In genomic region chr10:88120599-88121333, GRCh38 we compare ENCODE assay signal across 17 cellular contexts.
A peak's percentile ranks its signal among the peaks of the same experiment; 100 is the strongest.
DNase-seq lines count a peak whose midpoint lies in the region; ATAC-seq and FAIRE-seq lines count a peak whose summit lies in the region.
"Had no signal": no experiment of that assay in that cellular context is flagged by ENCODE, and none has a peak within 500 bp of the region (broad histone marks: within the 10 kb centered on the region; RNA-seq: fewer than 3 reads in every experiment).

No MANE protein-coding gene starts in this region.

- peak; percentile 78 for FAIRE-seq in GM19239 (lab: Jason Lieb, UNC)
- FAIRE-seq: endometrium had no signal

- DNase-seq in GM19239 (ENCODE audit: insufficient read length, low spot score) (no peak), NOMO-1 (lab: John Stamatoyannopoulos, UW; ENCODE audit: unreplicated experiment in 2 of 2) (peak; percentile 41 to 79), NCI-H82 (lab: John Stamatoyannopoulos, UW) (no peak)
- no peak for DNase-seq in stimulated activated naive B cell treated with anti-CD40 and anti-IgM and Interleukin-4, amounts not matched to agents 10 μg/mL and 1 μg/mL and 100 μg/mL, for 72 hours
- DNase-seq: activated effector memory CD4-positive, alpha-beta T cell treated with Interleukin-2 at 50 U/mL for 16 hours; amniotic stem cell; CD8-positive, alpha-beta memory T cell; foreskin fibroblast; H7; left colon; NCI-H1436; NCI-H226; stimulated activated CD4-positive, alpha-beta T cell treated with anti-CD3 and anti-CD28 coated beads, Interleukin-15, amount 100 ng/mL, for 24 hours had no signal

- peak overlapping the region; percentile 26 for H3K27ac Mint-ChIP-seq in dendritic cell treated with granulocyte-macrophage colony-stimulating factor and Interleukin-4, amounts not matched to agents 40 ng/mL and 50 ng/mL, for 4 days
- H3K27ac Mint-ChIP-seq in stimulated activated naive B cell treated with anti-CD40 and anti-IgM and Interleukin-4, amounts not matched to agents 10 μg/mL and 1 μg/mL and 100 μg/mL, for 72 hours: peak overlapping the region; percentile 80

- H3K27me3 Mint-ChIP-seq in dendritic cell treated with granulocyte-macrophage colony-stimulating factor and Interleukin-4, amounts not matched to agents 40 ng/mL and 50 ng/mL, for 4 days: peaks cover 1% of the 10 kb centered on the region
- no peaks in the 10 kb centered on the region for H3K27me3 Mint-ChIP-seq in stimulated activated naive B cell treated with anti-CD40 and anti-IgM and Interleukin-4, amounts not matched to agents 10 μg/mL and 1 μg/mL and 100 μg/mL, for 72 hours
- H3K27me3 Mint-ChIP-seq: CD8-positive, alpha-beta memory T cell had no signal

- no peak for ATAC-seq in stimulated activated naive B cell treated with anti-CD40 and anti-IgM and Interleukin-4, amounts not matched to agents 10 μg/mL and 1 μg/mL and 100 μg/mL, for 72 hours (replicated peaks)
- ATAC-seq in HG03039 (IDR thresholded peaks at IDR 0.05; ENCODE audit: unreplicated experiment): no peak
- ATAC-seq in HG02885 (IDR thresholded peaks at IDR 0.05; ENCODE audit: poor library complexity, unreplicated experiment): no peak
- ATAC-seq: left colon had no signal

- no peaks in the 10 kb centered on the region for H3K9me3 Mint-ChIP-seq in dendritic cell treated with granulocyte-macrophage colony-stimulating factor and Interleukin-4, amounts not matched to agents 40 ng/mL and 50 ng/mL, for 4 days
- H3K9me3 Mint-ChIP-seq in stimulated activated naive B cell treated with anti-CD40 and anti-IgM and Interleukin-4, amounts not matched to agents 10 μg/mL and 1 μg/mL and 100 μg/mL, for 72 hours: peaks cover 0 to 3% of the 10 kb centered on the region in 2 donors
- H3K9me3 Mint-ChIP-seq: CD8-positive, alpha-beta memory T cell had no signal

- H3K4me1 Mint-ChIP-seq in dendritic cell treated with granulocyte-macrophage colony-stimulating factor and Interleukin-4, amounts not matched to agents 40 ng/mL and 50 ng/mL, for 4 days (ENCODE audit: low read depth): peaks cover 18% of the 10 kb centered on the region
- H3K4me1 Mint-ChIP-seq in stimulated activated naive B cell treated with anti-CD40 and anti-IgM and Interleukin-4, amounts not matched to agents 10 μg/mL and 1 μg/mL and 100 μg/mL, for 72 hours: peaks cover 22 to 35% of the 10 kb centered on the region in 2 donors

- intact Hi-C loops in dendritic cell treated with granulocyte-macrophage colony-stimulating factor and Interleukin-4, amounts not matched to agents 40 ng/mL and 50 ng/mL, for 4 days (cut with micrococcal nuclease): no loop called here

- H3K36me3 Mint-ChIP-seq in dendritic cell treated with granulocyte-macrophage colony-stimulating factor and Interleukin-4, amounts not matched to agents 40 ng/mL and 50 ng/mL, for 4 days (ENCODE audit: low read depth): no peaks in the 10 kb centered on the region
- H3K36me3 Mint-ChIP-seq in stimulated activated naive B cell treated with anti-CD40 and anti-IgM and Interleukin-4, amounts not matched to agents 10 μg/mL and 1 μg/mL and 100 μg/mL, for 72 hours: peaks cover 1 to 3% of the 10 kb centered on the region in 2 donors

- H3K4me3 Mint-ChIP-seq in dendritic cell treated with granulocyte-macrophage colony-stimulating factor and Interleukin-4, amounts not matched to agents 40 ng/mL and 50 ng/mL, for 4 days: no peak overlapping the region
- H3K4me3 Mint-ChIP-seq in stimulated activated naive B cell treated with anti-CD40 and anti-IgM and Interleukin-4, amounts not matched to agents 10 μg/mL and 1 μg/mL and 100 μg/mL, for 72 hours: peak overlapping the region; percentile 38 to 39
- H3K4me3 Mint-ChIP-seq: CD8-positive, alpha-beta memory T cell had no signal

Comparison
In these comparisons a context has a peak if more than half of its experiments do, and no peak if none do; other contexts are left out.
1. DNase-seq: peak in NOMO-1 (2 of 2); none in GM19239 (single experiment), stimulated activated naive B cell treated with anti-CD40 and anti-IgM and Interleukin-4, amounts not matched to agents 10 μg/mL and 1 μg/mL and 100 μg/mL, for 72 hours (single experiment) and NCI-H82 (single experiment).